ENCODE assay signal across 9 cellular contexts in genomic region chr11:7098235-7098832, GRCh38. TPM values are rescaled to one million over a fixed set of nuclear protein-coding genes. Genes with fewer than 3 reads are reported as not detected.
DNase-seq lines count a peak whose midpoint lies in the region; ATAC-seq and TF ChIP-seq lines count a peak whose summit lies in the region.
"Had no signal": no experiment of that assay in that cellular context is flagged by ENCODE, and none has a peak within 500 bp of the region (broad histone marks: within the 10 kb centered on the region; RNA-seq: fewer than 3 reads in every experiment).

No MANE protein-coding gene starts in this region.

- no peaks in the 10 kb centered on the region for H3K9me3 ChIP-seq in upper lobe of left lung
- H3K9me3 ChIP-seq: SJSA1 had no signal

- no peak overlapping the region for H3K4me3 ChIP-seq in cardiac fibroblast (replicated peaks in 1 of 2; ENCODE audit: low read depth in 2 of 2, low read length in 2 of 2)
- H3K4me3 ChIP-seq in upper lobe of left lung: no peak overlapping the region
- H3K4me3 ChIP-seq: SJSA1 had no signal

- no peak for TF ChIP-seq EP300 in upper lobe of left lung (IDR thresholded peaks at IDR 0.05)

- 2 to 4% methylated on average over 2 of the region's 2 CpGs for WGBS in upper lobe of left lung, 2 donors

- no peak overlapping the region for H3K27ac ChIP-seq in upper lobe of left lung
- H3K27ac ChIP-seq: SJSA1 had no signal

- intact Hi-C loops in left colon (cut with DNase I, micrococcal nuclease): loop anchor here in 1 of 2 donors (10.0 kb wide), 1 partner anchor 346 kb away; no protein-coding TSS in a partner anchor

- TF ChIP-seq CTCF in cardiac fibroblast (IDR thresholded peaks at IDR 0.05; ENCODE audit: low read depth, low read length): peak; percentile 58
- peak; percentile 24 to 70 (median 42) for TF ChIP-seq CTCF in upper lobe of left lung (IDR thresholded peaks at IDR 0.05)

- DNase-seq in CMK (ENCODE audit: low read depth): peak; percentile 22
- peak; percentile 34 for DNase-seq in NCI-H82 treated with DMSO at 0.1 percent for 48 hours (lab: John Stamatoyannopoulos, UW; ENCODE audit: unreplicated experiment)
- DNase-seq in cardiac fibroblast (ENCODE audit: low read depth in 2 of 2): peak; percentile 64 to 72
- no peak for DNase-seq in left colon
- DNase-seq in upper lobe of left lung: no peak
- DNase-seq in activated CD4-positive, alpha-beta T cell treated with anti-CD3 and anti-CD28 coated beads for 1 hour: no peak

- no peak for TF ChIP-seq POLR2A in upper lobe of left lung (IDR thresholded peaks at IDR 0.05)

- H3K36me3 ChIP-seq in upper lobe of left lung: no peaks in the 10 kb centered on the region
- H3K36me3 ChIP-seq: SJSA1 had no signal

- peak; percentile 86 for ATAC-seq in GM19035 (IDR thresholded peaks at IDR 0.05; ENCODE audit: unreplicated experiment)
- peak; percentile 79 for ATAC-seq in HG03520 (IDR thresholded peaks at IDR 0.05; ENCODE audit: unreplicated experiment)
- ATAC-seq in left colon: peak; percentile 64
- ATAC-seq in upper lobe of left lung (ENCODE audit: low FRiP score in 2 of 2): peak in 1 of 2 donors; percentile 81

- H3K4me1 ChIP-seq in upper lobe of left lung: no peaks in the 10 kb centered on the region
- H3K4me1 ChIP-seq: SJSA1 had no signal

- H3K27me3 ChIP-seq in upper lobe of left lung: no peaks in the 10 kb centered on the region
- H3K27me3 ChIP-seq: SJSA1 had no signal

RNA-seq across cellular contexts. Expression of gene RBMXL2, which starts 9.5 kb away (rescaled TPM):
- total RNA-seq in left colon (not detected), upper lobe of left lung (under 1 TPM in 1 of 6 donors, not detected in 5; 0.33 TPM)
- total RNA-seq: SJSA1 had no signal

Comparison
In these comparisons a context has a peak if more than half of its experiments do, and no peak if none do; other contexts are left out.
1. DNase-seq: peak in CMK (single experiment), NCI-H82 treated with DMSO at 0.1 percent for 48 hours (single experiment) and cardiac fibroblast (2 of 2); none in left colon (0 of 2), upper lobe of left lung (0 of 2) and activated CD4-positive, alpha-beta T cell treated with anti-CD3 and anti-CD28 coated beads for 1 hour (single experiment).